ENCODE assay signal across 7 cellular contexts in genomic region chr3:155744626-155745324, GRCh38. TPM values are rescaled to one million over a fixed set of nuclear protein-coding genes. Genes with fewer than 3 reads are reported as not detected.
DNase-seq lines count a peak whose midpoint lies in the region; ATAC-seq, FAIRE-seq and TF ChIP-seq lines count a peak whose summit lies in the region.

PLCH1 (minus strand) TSS chr3:155745071; CDS start chr3:155704224, 40,847 bp downstream.

- H3K4me3 ChIP-seq in keratinocyte (ENCODE audit: control insufficient read depth in 2 of 3, extremely low read depth in 1 of 3, insufficient read depth in 2 of 3, low read depth in 1 of 3, low read length in 3 of 3): peak within 1 kb of the TSS; percentile 51 to 83 (median 82)
- H3K4me3 ChIP-seq in smooth muscle cell: peak within 1 kb of the TSS; percentile 76

- H3K79me2 ChIP-seq in keratinocyte (ENCODE audit: control insufficient read depth, insufficient read depth, low read length) (no peaks in the 10 kb centered on the region), smooth muscle cell (ENCODE audit: low read depth) (no peaks in the 10 kb centered on the region)

- dilution Hi-C loops in keratinocyte (cut with MboI; ENCODE audit: extremely low pct_ligation_motif_present, low sequenced_read_pairs): no loop called here

- H2AFZ ChIP-seq in keratinocyte (ENCODE audit: control insufficient read depth, low read length) (peak within 1 kb of the TSS; percentile 89), smooth muscle cell (ENCODE audit: low read depth) (peak within 1 kb of the TSS; percentile 97)

- WGBS in smooth muscle cell (ENCODE audit: low lambda C conversion rate): 0% methylated on average over 33 of the region's 33 CpGs

- ATAC-seq in HG02885 (IDR thresholded peaks at IDR 0.05; ENCODE audit: poor library complexity, unreplicated experiment): peak; percentile 64

- H3K36me3 ChIP-seq in keratinocyte (ENCODE audit: control insufficient read depth in 2 of 2, extremely low read depth in 1 of 2, insufficient read depth in 2 of 2, low read length in 2 of 2) (no peaks in the 10 kb centered on the region), smooth muscle cell (ENCODE audit: low read depth) (no peaks in the 10 kb centered on the region)

- in situ Hi-C loops in GM13976 (cut with MboI; ENCODE audit: low sequenced_read_pairs, unreplicated experiment): no loop called here

- no peak for FAIRE-seq in keratinocyte (lab: Jason Lieb, UNC)

- H3K4me2 ChIP-seq in keratinocyte (ENCODE audit: control insufficient read depth, extremely low read depth, insufficient read depth, low read depth, low read length): peak within 1 kb of the TSS; percentile 99
- H3K4me2 ChIP-seq in smooth muscle cell: peak within 1 kb of the TSS; percentile 96

- DNase-seq in GM13976 (ENCODE audit: low spot score) (peak; percentile 70), NCI-H2081 (lab: John Stamatoyannopoulos, UW) (peak; percentile 81 to 89), cerebellar cortex (ENCODE audit: low spot score) (peak; percentile 81), keratinocyte (ENCODE audit: low read depth, low spot score) (no peak), smooth muscle cell (lab: John Stamatoyannopoulos, UW; ENCODE audit: unreplicated experiment) (no peak)

- no peaks in the 10 kb centered on the region for H4K20me1 ChIP-seq in keratinocyte (ENCODE audit: control insufficient read depth, extremely low read depth, insufficient read depth, low read length)
- no peaks in the 10 kb centered on the region for H4K20me1 ChIP-seq in smooth muscle cell (ENCODE audit: low read depth)

- H3K9me3 ChIP-seq in keratinocyte (ENCODE audit: control insufficient read depth, low read depth, low read length): no peaks in the 10 kb centered on the region
- no peaks in the 10 kb centered on the region for H3K9me3 ChIP-seq in smooth muscle cell (replicated peaks; ENCODE audit: low read depth)

- no peaks in the 10 kb centered on the region for H3K9me1 ChIP-seq in keratinocyte (ENCODE audit: control insufficient read depth, extremely low read depth, insufficient read depth, low read length)

- H3K27ac ChIP-seq in VCaP: peak within 1 kb of the TSS; percentile 47; the same call in 1 of the 2 replicates
- no peak within 1 kb of the TSS for H3K27ac ChIP-seq in keratinocyte (ENCODE audit: control insufficient read depth, insufficient read depth, low read length)
- H3K27ac ChIP-seq in smooth muscle cell (ENCODE audit: low read depth): no peak within 1 kb of the TSS

- H3K9ac ChIP-seq in keratinocyte (ENCODE audit: control insufficient read depth, extremely low read depth, insufficient read depth, low read length): peak within 1 kb of the TSS; percentile 64
- H3K9ac ChIP-seq in smooth muscle cell (ENCODE audit: low read depth): peak within 1 kb of the TSS; percentile 40

- peaks cover 36% of the 10 kb centered on the region for H3K27me3 ChIP-seq in keratinocyte (ENCODE audit: control insufficient read depth, extremely low read depth, insufficient read depth, low read length)
- peaks cover 61% of the 10 kb centered on the region for H3K27me3 ChIP-seq in smooth muscle cell (ENCODE audit: low read depth)

- peaks cover 13% of the 10 kb centered on the region for H3K4me1 ChIP-seq in keratinocyte (ENCODE audit: control insufficient read depth, extremely low read depth, insufficient read depth, low read length)
- H3K4me1 ChIP-seq in smooth muscle cell (ENCODE audit: low read depth): peaks cover 47% of the 10 kb centered on the region

- no peaks in the 10 kb centered on the region for H3F3A ChIP-seq in smooth muscle cell (ENCODE audit: low read depth)

- TF ChIP-seq CTCF in GM13976 (IDR thresholded peaks at IDR 0.05; ENCODE audit: borderline replicate concordance, control extremely low read depth, extremely low read depth, insufficient read depth, missing control alignments) (no peak), VCaP (conservative IDR thresholded peaks at IDR 0.05) (no peak), keratinocyte (optimal IDR thresholded peaks at IDR 0.05 in 1 of 3, IDR thresholded peaks at IDR 0.05 in 1 of 3, conservative IDR thresholded peaks at IDR 0.05 in 1 of 3; ENCODE audit: extremely low read depth in 1 of 3, insufficient read depth in 2 of 3, low read length in 3 of 3) (no peak), smooth muscle cell (IDR thresholded peaks at IDR 0.05; ENCODE audit: borderline replicate concordance, insufficient read depth, poor library complexity, severe bottlenecking) (no peak)

RNA-seq across cellular contexts. Expression of gene PLCH1, which starts in this region (rescaled TPM):
- 0.01 to 0.05 TPM (median 0.02 TPM) in 3 replicates for polyA plus RNA-seq in keratinocyte
- polyA plus RNA-seq in keratinocyte (2011; ENCODE audit: low read depth): not detected
- 0.01 and 0.05 TPM in 2 replicates for polyA plus RNA-seq in keratinocyte (2011; cell fraction: cytosol; rRNA removed)
- polyA plus RNA-seq in keratinocyte (2011; cell fraction: nucleus; rRNA removed): 0.01 and 0.18 TPM in 2 replicates
- polyA plus RNA-seq in keratinocyte (2012; ENCODE audit: low replicate concordance): 0.03 TPM in 1 of 2 replicates, not detected in the other
- polyA minus RNA-seq in keratinocyte: 0.03 to 0.22 TPM in 2 of 3 replicates, not detected in the other
- not detected for polyA minus RNA-seq in keratinocyte (2011; cell fraction: cytosol; rRNA and poly(A)+ RNA removed)
- 0.16 TPM in 1 of 2 replicates, not detected in the other for polyA minus RNA-seq in keratinocyte (2011; cell fraction: nucleus; rRNA and poly(A)+ RNA removed)
- total RNA-seq in smooth muscle cell: 0.27 and 0.36 TPM in 2 replicates
- polyA plus RNA-seq in smooth muscle cell: 0.13 TPM in 1 of 2 replicates, not detected in the other

Comparison
In these comparisons a context has a peak if more than half of its experiments do, and no peak if none do; other contexts are left out.
1. DNase-seq: peak in GM13976 (single experiment), NCI-H2081 (2 of 2) and cerebellar cortex (single experiment); none in keratinocyte (single experiment) and smooth muscle cell (single experiment).